ENCODE assay signal across 32 cellular contexts in genomic region chr20:2793471-2793870, GRCh38. TPM values are rescaled to one million over a fixed set of nuclear protein-coding genes. Genes with fewer than 3 reads are reported as not detected.
"Had no signal": no experiment of that assay in that cellular context is flagged by ENCODE, and none has a peak within 500 bp of the region (broad histone marks: within the 10 kb centered on the region; RNA-seq: fewer than 3 reads in every experiment).

No MANE protein-coding gene starts in this region.

- H3K4me1 Mint-ChIP-seq: activated CD4-positive, alpha-beta T cell treated with anti-CD3 and anti-CD28 coated beads, Interleukin-2, amount 10 ng/mL, durations not matched to agents 24 days and 14 days had no signal

- H3K36me3 Mint-ChIP-seq: activated naive CD8-positive, alpha-beta T cell treated with anti-CD3 and anti-CD28 coated beads, Interleukin-2, amount 10 ng/mL, durations not matched to agents 7 days and 5 days had no signal

- H3K27me3 ChIP-seq: body of pancreas, breast epithelium had no signal

- H3K9me3 Mint-ChIP-seq: activated CD4-positive, alpha-beta T cell treated with anti-CD3 and anti-CD28 coated beads, Interleukin-2, amount 10 ng/mL, durations not matched to agents 24 days and 14 days; activated naive CD4-positive, alpha-beta T cell treated with anti-CD3 and anti-CD28 coated beads for 36 hours; activated naive CD8-positive, alpha-beta T cell treated with anti-CD3 and anti-CD28 coated beads, Interleukin-2, amount 10 ng/mL, durations not matched to agents 7 days and 5 days; activated T-cell treated with anti-CD3 and anti-CD28 coated beads, Interleukin-2, amount 50 U/mL, for 4 hours; activated T-helper 1 cell treated with anti-CD3 and anti-CD28 coated beads, Interleukin-12 subunit alpha, Interleukin-12 subunit beta, Interleukin-2, Interleukin-4 antibody, amounts not matched to agents 30 ng/mL and 10 ng/mL and 1 ng/mL, durations not matched to agents 14 hours and 24 hours and 36 hours; T-helper 1 cell treated with Interleukin-12 subunit alpha and Interleukin-12 subunit beta and Interleukin-4 antibody, amounts not matched to agents 30 μg/mL and 1 μg/mL, for 36 hours; T-helper 2 cell treated with Interferon-gamma antibody and Interleukin-4, amounts not matched to agents 5 μg/mL and 100 μg/mL, for 36 hours had no signal

- H3K4me3 ChIP-seq: adrenal gland, body of pancreas, breast epithelium, SJCRH30, SK-N-MC had no signal

- H3K4me1 ChIP-seq: adrenal gland, body of pancreas, breast epithelium, SJCRH30 had no signal

- H3K36me3 ChIP-seq: adrenal gland, breast epithelium, SJCRH30 had no signal

- ATAC-seq: activated CD8-positive, alpha-beta T cell treated with anti-CD3 and anti-CD28 coated beads, Interleukin-2, amount 10 ng/mL, durations not matched to agents 7 days and 5 days; activated T-cell treated with anti-CD3 and anti-CD28 coated beads, Interleukin-2, amount 50 U/mL, for 4 hours; body of pancreas; Panc1 had no signal

- DNase-seq: activated CD4-positive, alpha-beta T cell treated with anti-CD3 and anti-CD28 coated beads, Interleukin-2, amount 10 ng/mL, durations not matched to agents 24 days and 14 days; activated CD4-positive, alpha-beta T cell treated with anti-CD3 and anti-CD28 coated beads, Interleukin-2, amount 50 U/mL, for 4 hours; activated CD8-positive, alpha-beta T cell treated with anti-CD3 and anti-CD28 coated beads, Interleukin-2, amount 10 ng/mL, durations not matched to agents 7 days and 5 days; activated gamma-delta T cell treated with Interleukin-2 at 50 U/mL for 16 hours; activated naive CD4-positive, alpha-beta T cell treated with anti-CD3 and anti-CD28 coated beads for 36 hours; activated naive CD8-positive, alpha-beta T cell treated with anti-CD3 and anti-CD28 coated beads, Interleukin-2, amount 10 ng/mL, durations not matched to agents 7 days and 5 days; activated T-cell treated with anti-CD3 and anti-CD28 coated beads for 4 hours; activated T-cell treated with anti-CD3 and anti-CD28 coated beads, Interleukin-2, amount 50 U/mL, for 4 hours; adrenal gland; body of pancreas; MM.1S; MV-4-11; NCI-H1092; NCI-H1436 treated with DMSO at 0.1 percent for 48 hours; NCI-H1694 treated with DMSO at 0.1 percent for 48 hours; NCI-H2029; NCI-H345; NCI-H524 treated with DMSO at 0.1 percent for 48 hours; SHP77; SJCRH30 had no signal

- H3K27ac Mint-ChIP-seq: activated CD4-positive, alpha-beta T cell treated with anti-CD3 and anti-CD28 coated beads, Interleukin-2, amount 10 ng/mL, durations not matched to agents 24 days and 14 days; activated CD8-positive, alpha-beta T cell treated with anti-CD3 and anti-CD28 coated beads, Interleukin-2, amount 10 ng/mL, durations not matched to agents 7 days and 5 days; activated naive CD4-positive, alpha-beta T cell treated with anti-CD3 and anti-CD28 coated beads for 36 hours; activated naive CD8-positive, alpha-beta T cell treated with anti-CD3 and anti-CD28 coated beads, Interleukin-2, amount 10 ng/mL, durations not matched to agents 7 days and 5 days; activated T-helper 1 cell treated with anti-CD3 and anti-CD28 coated beads, Interleukin-12 subunit alpha, Interleukin-12 subunit beta, Interleukin-2, Interleukin-4 antibody, amounts not matched to agents 30 ng/mL and 10 ng/mL and 1 ng/mL, durations not matched to agents 14 hours and 24 hours and 36 hours; T-helper 1 cell treated with Interleukin-12 subunit alpha and Interleukin-12 subunit beta and Interleukin-4 antibody, amounts not matched to agents 30 μg/mL and 1 μg/mL, for 36 hours; T-helper 2 cell treated with Interferon-gamma antibody and Interleukin-4, amounts not matched to agents 5 μg/mL and 100 μg/mL, for 36 hours had no signal

- H3K4me3 Mint-ChIP-seq: activated CD4-positive, alpha-beta T cell treated with anti-CD3 and anti-CD28 coated beads, Interleukin-2, amount 10 ng/mL, durations not matched to agents 24 days and 14 days; activated CD8-positive, alpha-beta T cell treated with anti-CD3 and anti-CD28 coated beads, Interleukin-2, amount 10 ng/mL, durations not matched to agents 7 days and 5 days; activated naive CD4-positive, alpha-beta T cell treated with anti-CD3 and anti-CD28 coated beads for 36 hours; activated naive CD8-positive, alpha-beta T cell treated with anti-CD3 and anti-CD28 coated beads, Interleukin-2, amount 10 ng/mL, durations not matched to agents 7 days and 5 days; activated T-cell treated with anti-CD3 and anti-CD28 coated beads, Interleukin-2, amount 50 U/mL, for 4 hours; activated T-helper 1 cell treated with anti-CD3 and anti-CD28 coated beads, Interleukin-12 subunit alpha, Interleukin-12 subunit beta, Interleukin-2, Interleukin-4 antibody, amounts not matched to agents 30 ng/mL and 10 ng/mL and 1 ng/mL, durations not matched to agents 14 hours and 24 hours and 36 hours; T-helper 1 cell treated with Interleukin-12 subunit alpha and Interleukin-12 subunit beta and Interleukin-4 antibody, amounts not matched to agents 30 μg/mL and 1 μg/mL, for 36 hours; T-helper 2 cell treated with Interferon-gamma antibody and Interleukin-4, amounts not matched to agents 5 μg/mL and 100 μg/mL, for 36 hours had no signal

- H3K9me3 ChIP-seq: adrenal gland, body of pancreas, breast epithelium, SJCRH30 had no signal

- H3K4me2 ChIP-seq: KMS-11 had no signal

- H3K27ac ChIP-seq: adrenal gland, body of pancreas, breast epithelium, KMS-11, SJCRH30, SK-N-MC had no signal

RNA-seq across cellular contexts. Expression of gene CPXM1, which starts 7.0 kb away (rescaled TPM):
- total RNA-seq: LHCN-M2, NCI-H460, RPMI7951 had no signal

RNA-seq across cellular contexts. Expression of gene C20orf141, which starts 21.3 kb away (rescaled TPM):
- total RNA-seq: activated CD4-positive, alpha-beta T cell treated with anti-CD3 and anti-CD28 coated beads, Interleukin-2, amount 10 ng/mL, durations not matched to agents 24 days and 14 days; activated CD8-positive, alpha-beta T cell treated with anti-CD3 and anti-CD28 coated beads, Interleukin-2, amount 10 ng/mL, durations not matched to agents 7 days and 5 days; activated naive CD4-positive, alpha-beta T cell treated with anti-CD3 and anti-CD28 coated beads for 36 hours; activated naive CD8-positive, alpha-beta T cell treated with anti-CD3 and anti-CD28 coated beads, Interleukin-2, amount 10 ng/mL, durations not matched to agents 7 days and 5 days; activated T-cell treated with anti-CD3 and anti-CD28 coated beads, Interleukin-2, amount 50 U/mL, for 4 hours; activated T-helper 1 cell treated with anti-CD3 and anti-CD28 coated beads, Interleukin-12 subunit alpha, Interleukin-12 subunit beta, Interleukin-2, Interleukin-4 antibody, amounts not matched to agents 30 ng/mL and 10 ng/mL and 1 ng/mL, durations not matched to agents 14 hours and 24 hours and 36 hours; adrenal gland; astrocyte; body of pancreas; breast epithelium; cardiac septum; LHCN-M2; NCI-H460; RPMI7951; SJCRH30 had no signal

RNA-seq across cellular contexts. Expression of gene TMEM239, which starts 22.7 kb away (rescaled TPM):
- total RNA-seq: activated CD4-positive, alpha-beta T cell treated with anti-CD3 and anti-CD28 coated beads, Interleukin-2, amount 10 ng/mL, durations not matched to agents 24 days and 14 days; activated CD8-positive, alpha-beta T cell treated with anti-CD3 and anti-CD28 coated beads, Interleukin-2, amount 10 ng/mL, durations not matched to agents 7 days and 5 days; activated naive CD4-positive, alpha-beta T cell treated with anti-CD3 and anti-CD28 coated beads for 36 hours; activated naive CD8-positive, alpha-beta T cell treated with anti-CD3 and anti-CD28 coated beads, Interleukin-2, amount 10 ng/mL, durations not matched to agents 7 days and 5 days; activated T-cell treated with anti-CD3 and anti-CD28 coated beads, Interleukin-2, amount 50 U/mL, for 4 hours; activated T-helper 1 cell treated with anti-CD3 and anti-CD28 coated beads, Interleukin-12 subunit alpha, Interleukin-12 subunit beta, Interleukin-2, Interleukin-4 antibody, amounts not matched to agents 30 ng/mL and 10 ng/mL and 1 ng/mL, durations not matched to agents 14 hours and 24 hours and 36 hours; adrenal gland; astrocyte; body of pancreas; cardiac septum; LHCN-M2; NCI-H460; RPMI7951; SJCRH30 had no signal
